Comparison of ENCODE assay signal across 10 cellular contexts in genomic region chr2:164842624-164842966, GRCh38. TPM values are rescaled to one million over a fixed set of nuclear protein-coding genes. Genes with fewer than 3 reads are reported as not detected.
DNase-seq lines count a peak whose midpoint lies in the region; ATAC-seq and TF ChIP-seq lines count a peak whose summit lies in the region.
"Had no signal": no experiment of that assay in that cellular context is flagged by ENCODE, and none has a peak within 500 bp of the region (broad histone marks: within the 10 kb centered on the region; RNA-seq: fewer than 3 reads in every experiment).

No MANE protein-coding gene starts in this region.

- TF ChIP-seq CTCF in heart right ventricle (IDR thresholded peaks at IDR 0.05) (no peak), dorsolateral prefrontal cortex (IDR thresholded peaks at IDR 0.05 in 54 of 56, conservative IDR thresholded peaks at IDR 0.05 in 2 of 56; ENCODE audit: low read depth in 1 of 56, partially characterized antibody in 56 of 56) (no peak)

- 50% methylated on average over 8 of the region's 8 CpGs for WGBS in heart right ventricle, 2 donors
- WGBS in urinary bladder, result 45% methylated on average over 8 of the region's 8 CpGs

- H3K4me3 ChIP-seq in heart right ventricle (peak overlapping the region in 9 of 10 donors; percentile 62 to 96 (median 89)), dorsolateral prefrontal cortex (peak overlapping the region in 46 of 59 donors; percentile 57 to 88 (median 76)), muscle layer of duodenum (ENCODE audit: low read depth in 1 of 2, low read length in 2 of 2) (peak overlapping the region in 1 of 2 donors; percentile 90), urinary bladder (ENCODE audit: low read depth, low read length) (peak overlapping the region; percentile 81)

- H3K27me3 ChIP-seq in heart right ventricle (peaks cover 0 to 19% (median 0%) of the 10 kb centered on the region in 7 donors), dorsolateral prefrontal cortex (peaks cover 0 to 8% (median 0%) of the 10 kb centered on the region in 45 donors), muscle layer of duodenum (ENCODE audit: low read depth, low read length) (no peaks in the 10 kb centered on the region)

- H3K4me1 ChIP-seq in heart right ventricle (peaks cover 0 to 41% (median 23%) of the 10 kb centered on the region in 9 donors), muscle layer of duodenum (ENCODE audit: control insufficient read depth in 1 of 2, insufficient read depth in 2 of 2, low read length in 2 of 2) (peaks cover 0 to 3% of the 10 kb centered on the region in 2 donors), urinary bladder (ENCODE audit: insufficient read depth) (no peaks in the 10 kb centered on the region)

- no peaks in the 10 kb centered on the region for H3K36me3 ChIP-seq in heart right ventricle
- H3K36me3 ChIP-seq in muscle layer of duodenum (ENCODE audit: control insufficient read depth in 1 of 2, insufficient read depth in 2 of 2, low read length in 2 of 2), result no peaks in the 10 kb centered on the region
- no peaks in the 10 kb centered on the region for H3K36me3 ChIP-seq in urinary bladder (ENCODE audit: insufficient read depth)

- intact Hi-C loops in heart right ventricle (cut with DNase I) (loop anchor here (5.0 to 10.0 kb wide), 7 partner anchors 60 to 105 kb away; no protein-coding TSS in a partner anchor), Right ventricle myocardium superior (cut with DNase I) (loop anchor here (5.0 kb wide), 1 partner anchor 105 kb away; no protein-coding TSS in a partner anchor), dorsolateral prefrontal cortex (cut with DNase I) (no loop called here)

- ATAC-seq in heart right ventricle (no peak), Right ventricle myocardium superior (ENCODE audit: poor library complexity) (no peak), GM19452 (IDR thresholded peaks at IDR 0.05; ENCODE audit: unreplicated experiment) (no peak)

- no peaks in the 10 kb centered on the region for H3K9me3 ChIP-seq in heart right ventricle
- H3K9me3 ChIP-seq in muscle layer of duodenum (ENCODE audit: control insufficient read depth in 1 of 2, low read length in 2 of 2), result no peaks in the 10 kb centered on the region

- DNase-seq in heart right ventricle (no peak), Right ventricle myocardium superior (no peak), dorsolateral prefrontal cortex (no peak), mesenteric fat pad (ENCODE audit: low spot score) (no peak), NCI-H1930 (lab: John Stamatoyannopoulos, UW) (no peak)
- DNase-seq: effector CD8-positive, alpha-beta T cell; NCI-H187 treated with DMSO at 0.1 percent for 48 hours had no signal

- H3K27ac ChIP-seq in heart right ventricle (peak overlapping the region in 5 of 10 donors; percentile 89 to 99 (median 97)), dorsolateral prefrontal cortex (peak overlapping the region in 46 of 59 donors; percentile 12 to 98 (median 89)), muscle layer of duodenum (ENCODE audit: low read length) (peak overlapping the region; percentile 88), urinary bladder (ENCODE audit: low read depth) (no peak overlapping the region)

RNA-seq across cellular contexts. Expression of gene COBLL1, which starts 1.0 kb away (rescaled TPM):
- total RNA-seq in heart right ventricle (10 to 100 TPM; 12.1 to 20.5 (median 15.1) TPM), Right ventricle myocardium superior (12.1 TPM), dorsolateral prefrontal cortex (10 to 100 TPM; 11.3 to 54.1 (median 24.6) TPM), urinary bladder (51.8 TPM), mesenteric fat pad (85.9 TPM)
- polyA plus RNA-seq in heart right ventricle (1 to 10 TPM; 5.0 to 6.0 TPM), urinary bladder (12.9 TPM)

Comparison
In these comparisons a context has a peak if more than half of its experiments do, and no peak if none do; other contexts are left out.
1. intact Hi-C loops: an anchor here in heart right ventricle (5.0 to 10.0 kb wide) and Right ventricle myocardium superior (5.0 kb wide); none called in dorsolateral prefrontal cortex.